Comparison of ENCODE assay signal across 22 cellular contexts in the genomic region with DNA sequence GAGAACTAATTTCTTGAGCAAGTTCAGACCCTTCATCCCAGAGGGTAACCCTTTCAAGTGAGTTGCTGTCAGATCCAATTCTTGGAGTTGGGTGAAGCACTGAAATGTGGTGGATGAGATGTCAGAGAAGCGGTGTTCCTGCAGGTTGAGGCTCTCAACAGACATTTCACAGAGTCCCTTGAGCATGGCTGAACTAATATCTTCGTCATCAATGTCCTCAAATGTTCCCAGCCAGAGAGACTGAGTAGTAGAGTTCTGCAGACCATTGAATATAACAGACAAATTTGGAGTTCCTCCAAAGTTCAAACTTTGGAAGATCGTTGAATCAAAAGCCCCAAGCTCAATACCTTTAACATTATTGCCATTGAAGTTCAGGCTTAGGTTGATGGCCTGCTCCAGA. TPM values are rescaled to one million over a fixed set of nuclear protein-coding genes. Genes with fewer than 3 reads are reported as not detected.
DNase-seq lines count a peak whose midpoint lies in the region; ATAC-seq lines count a peak whose summit lies in the region.
"Had no signal": no experiment of that assay in that cellular context is flagged by ENCODE, and none has a peak within 500 bp of the region (broad histone marks: within the 10 kb centered on the region; RNA-seq: fewer than 3 reads in every experiment).

No MANE protein-coding gene starts in this region.

- H3K4me3 Mint-ChIP-seq in stimulated activated naive CD8-positive, alpha-beta T cell treated with anti-CD3 and anti-CD28 coated beads, Interleukin-15, Interleukin-2, amounts not matched to agents 100 ng/mL and 50 ng/mL, for 24 hours = no peak overlapping the region
- no peak overlapping the region for H3K4me3 Mint-ChIP-seq in dendritic cell treated with granulocyte-macrophage colony-stimulating factor and Interleukin-4, amounts not matched to agents 40 ng/mL and 50 ng/mL, for 4 days
- no peak overlapping the region for H3K4me3 Mint-ChIP-seq in stimulated activated naive B cell treated with anti-CD40 and anti-IgM and Interleukin-4, amounts not matched to agents 10 μg/mL and 1 μg/mL and 100 μg/mL, for 72 hours
- H3K4me3 Mint-ChIP-seq: CD4-positive, alpha-beta memory T cell; H9 had no signal

- ATAC-seq in Right ventricle myocardium superior (ENCODE audit: poor library complexity) (peak; percentile 66), left lobe of liver (no peak), GM18867 (IDR thresholded peaks at IDR 0.05; ENCODE audit: unreplicated experiment) (no peak)
- ATAC-seq in stimulated activated naive CD8-positive, alpha-beta T cell treated with anti-CD3 and anti-CD28 coated beads, Interleukin-15, Interleukin-2, amounts not matched to agents 100 U/mL and 50 U/mL, for 24 hours = no peak
- no peak for ATAC-seq in stimulated activated naive B cell treated with anti-CD40 and anti-IgM and Interleukin-4, amounts not matched to agents 10 μg/mL and 1 μg/mL and 100 μg/mL, for 72 hours (replicated peaks)
- ATAC-seq: A549, HCT116 had no signal

- no peaks in the 10 kb centered on the region for H3K9me3 Mint-ChIP-seq in stimulated activated naive CD8-positive, alpha-beta T cell treated with anti-CD3 and anti-CD28 coated beads, Interleukin-15, Interleukin-2, amounts not matched to agents 100 ng/mL and 50 ng/mL, for 24 hours
- H3K9me3 Mint-ChIP-seq in dendritic cell treated with granulocyte-macrophage colony-stimulating factor and Interleukin-4, amounts not matched to agents 40 ng/mL and 50 ng/mL, for 4 days = peaks cover 2% of the 10 kb centered on the region
- peaks cover 13% of the 10 kb centered on the region in 2 donors for H3K9me3 Mint-ChIP-seq in stimulated activated naive B cell treated with anti-CD40 and anti-IgM and Interleukin-4, amounts not matched to agents 10 μg/mL and 1 μg/mL and 100 μg/mL, for 72 hours
- H3K9me3 Mint-ChIP-seq: CD4-positive, alpha-beta memory T cell had no signal

- H3K4me1 Mint-ChIP-seq in stimulated activated naive CD8-positive, alpha-beta T cell treated with anti-CD3 and anti-CD28 coated beads, Interleukin-15, Interleukin-2, amounts not matched to agents 100 ng/mL and 50 ng/mL, for 24 hours (ENCODE audit: low read depth) = peaks cover 56% of the 10 kb centered on the region
- H3K4me1 Mint-ChIP-seq in dendritic cell treated with granulocyte-macrophage colony-stimulating factor and Interleukin-4, amounts not matched to agents 40 ng/mL and 50 ng/mL, for 4 days (ENCODE audit: low read depth) = peaks cover 84% of the 10 kb centered on the region
- peaks cover 51 to 82% of the 10 kb centered on the region in 2 donors for H3K4me1 Mint-ChIP-seq in stimulated activated naive B cell treated with anti-CD40 and anti-IgM and Interleukin-4, amounts not matched to agents 10 μg/mL and 1 μg/mL and 100 μg/mL, for 72 hours

- no peaks in the 10 kb centered on the region for H3K27me3 Mint-ChIP-seq in stimulated activated naive CD8-positive, alpha-beta T cell treated with anti-CD3 and anti-CD28 coated beads, Interleukin-15, Interleukin-2, amounts not matched to agents 100 ng/mL and 50 ng/mL, for 24 hours
- H3K27me3 Mint-ChIP-seq in dendritic cell treated with granulocyte-macrophage colony-stimulating factor and Interleukin-4, amounts not matched to agents 40 ng/mL and 50 ng/mL, for 4 days = no peaks in the 10 kb centered on the region
- H3K27me3 Mint-ChIP-seq in stimulated activated naive B cell treated with anti-CD40 and anti-IgM and Interleukin-4, amounts not matched to agents 10 μg/mL and 1 μg/mL and 100 μg/mL, for 72 hours = no peaks in the 10 kb centered on the region
- H3K27me3 Mint-ChIP-seq: CD4-positive, alpha-beta memory T cell had no signal

- H3K36me3 Mint-ChIP-seq in stimulated activated naive CD8-positive, alpha-beta T cell treated with anti-CD3 and anti-CD28 coated beads, Interleukin-15, Interleukin-2, amounts not matched to agents 100 ng/mL and 50 ng/mL, for 24 hours (ENCODE audit: low read depth) = peaks cover 7% of the 10 kb centered on the region
- H3K36me3 Mint-ChIP-seq in dendritic cell treated with granulocyte-macrophage colony-stimulating factor and Interleukin-4, amounts not matched to agents 40 ng/mL and 50 ng/mL, for 4 days (ENCODE audit: low read depth) = peaks cover 94% of the 10 kb centered on the region
- H3K36me3 Mint-ChIP-seq in stimulated activated naive B cell treated with anti-CD40 and anti-IgM and Interleukin-4, amounts not matched to agents 10 μg/mL and 1 μg/mL and 100 μg/mL, for 72 hours = peaks cover 84 to 88% of the 10 kb centered on the region in 2 donors
- H3K36me3 Mint-ChIP-seq: CD4-positive, alpha-beta memory T cell had no signal

- DNase-seq in Right ventricle myocardium superior = no peak
- no peak for DNase-seq in cardiac septum (ENCODE audit: low spot score)
- no peak for DNase-seq in stimulated activated naive CD8-positive, alpha-beta T cell treated with anti-CD3 and anti-CD28 coated beads, Interleukin-15, Interleukin-2, amounts not matched to agents 100 U/mL and 50 U/mL, for 24 hours
- DNase-seq in stimulated activated naive B cell treated with anti-CD40 and anti-IgM and Interleukin-4, amounts not matched to agents 10 μg/mL and 1 μg/mL and 100 μg/mL, for 72 hours = no peak
- no peak for DNase-seq in left lobe of liver (ENCODE audit: low spot score)
- DNase-seq: 8988T; ACHN; AML-193; C1 segment of cervical spinal cord; Calu3; CD4-positive, alpha-beta memory T cell; COR-L47; DMS53; DMS79 treated with DMSO at 0.1 percent for 48 hours; GM23248; H9 had no signal

- peak overlapping the region; percentile 8 for H3K27ac Mint-ChIP-seq in stimulated activated naive CD8-positive, alpha-beta T cell treated with anti-CD3 and anti-CD28 coated beads, Interleukin-15, Interleukin-2, amounts not matched to agents 100 ng/mL and 50 ng/mL, for 24 hours
- peak overlapping the region; percentile 95 for H3K27ac Mint-ChIP-seq in dendritic cell treated with granulocyte-macrophage colony-stimulating factor and Interleukin-4, amounts not matched to agents 40 ng/mL and 50 ng/mL, for 4 days
- H3K27ac Mint-ChIP-seq in stimulated activated naive B cell treated with anti-CD40 and anti-IgM and Interleukin-4, amounts not matched to agents 10 μg/mL and 1 μg/mL and 100 μg/mL, for 72 hours = peak overlapping the region; percentile 9
- H3K27ac Mint-ChIP-seq: CD4-positive, alpha-beta memory T cell; H9 had no signal

- intact Hi-C loops in Right ventricle myocardium superior (cut with DNase I) = no loop called here
- intact Hi-C loops in cardiac septum (cut with DNase I) = no loop called here
- intact Hi-C loops in dendritic cell treated with granulocyte-macrophage colony-stimulating factor and Interleukin-4, amounts not matched to agents 40 ng/mL and 50 ng/mL, for 4 days (cut with micrococcal nuclease) = loop anchor here (2.0 kb wide), 1 partner anchor 17 kb away; no protein-coding TSS in a partner anchor

RNA-seq across cellular contexts. Expression of a gene that starts 12.7 kb away (rescaled TPM):
- total RNA-seq in Right ventricle myocardium superior (0.65 TPM), cardiac septum (0.48 TPM), left lobe of liver (0.38 TPM)
- total RNA-seq: Calu3, GM23248, H4, H9 had no signal

Comparison
In these comparisons a context has a peak if more than half of its experiments do, and no peak if none do; other contexts are left out.
1. H3K27ac Mint-ChIP-seq: peak in every context shown above with its lines; median percentile 95 in dendritic cell treated with granulocyte-macrophage colony-stimulating factor and Interleukin-4, amounts not matched to agents 40 ng/mL and 50 ng/mL, for 4 days; 9 in stimulated activated naive B cell treated with anti-CD40 and anti-IgM and Interleukin-4, amounts not matched to agents 10 μg/mL and 1 μg/mL and 100 μg/mL, for 72 hours; 8 in stimulated activated naive CD8-positive, alpha-beta T cell treated with anti-CD3 and anti-CD28 coated beads, Interleukin-15, Interleukin-2, amounts not matched to agents 100 ng/mL and 50 ng/mL, for 24 hours.